22 cellular contexts compared by ENCODE assay signal in genomic region chr14:25086817-25087396, GRCh38.
"Had no signal": no experiment of that assay in that cellular context is flagged by ENCODE, and none has a peak within 500 bp of the region (broad histone marks: within the 10 kb centered on the region; RNA-seq: fewer than 3 reads in every experiment).

No MANE protein-coding gene starts in this region.

- H3K79me2 ChIP-seq: hepatocyte had no signal

- H3K36me3 ChIP-seq: left ventricle myocardium inferior, pancreas, spleen, tibial nerve, upper lobe of right lung, vagina had no signal

- H3K4me1 ChIP-seq: spleen, tibial nerve, upper lobe of right lung, vagina had no signal

- H3K4me3 ChIP-seq: dorsolateral prefrontal cortex, hepatocyte, left ventricle myocardium inferior, lung, pancreas, spleen, tibial nerve, upper lobe of right lung, vagina had no signal

- DNase-seq: dorsolateral prefrontal cortex; effector CD8-positive, alpha-beta T cell; foreskin melanocyte; head of caudate nucleus; kidney; left cardiac atrium; left ventricle myocardium inferior; mesenchymal stem cell; naive B cell; occipital lobe; pancreas; right cardiac atrium; spleen; stimulated activated CD4-positive, alpha-beta T cell treated with anti-CD3 and anti-CD28 coated beads, Interleukin-15, amount 100 ng/mL, for 24 hours; stimulated activated CD4-positive, alpha-beta T cell treated with anti-CD3 and anti-CD28 coated beads, Interleukin-1b, Interleukin-23, amount 100 ng/mL, for 48 hours; stimulated activated CD4-positive, alpha-beta T cell treated with anti-CD3 and anti-CD28 coated beads, Interleukin-4, amount 100 ng/mL, for 24 hours; upper lobe of right lung had no signal

- H3K27me3 ChIP-seq: hepatocyte, pancreas, tibial nerve, upper lobe of right lung, vagina had no signal

- FAIRE-seq: kidney, pancreas had no signal

- H3K9me3 ChIP-seq: left ventricle myocardium inferior, pancreas, spleen, tibial nerve, upper lobe of right lung, vagina had no signal

- H2AFZ ChIP-seq: hepatocyte had no signal

- H3K27ac ChIP-seq: dorsolateral prefrontal cortex, hepatocyte, left ventricle myocardium inferior, pancreas, spleen, tibial nerve, upper lobe of right lung, vagina had no signal

- H3K4me2 ChIP-seq: hepatocyte had no signal

- ATAC-seq: left cardiac atrium; pancreas; right cardiac atrium; stimulated activated memory B cell treated with anti-CD40 and anti-IgM and Interleukin-4, amounts not matched to agents 10 μg/mL and 1 μg/mL and 100 μg/mL, for 72 hours; upper lobe of right lung had no signal
